14 cellular contexts compared by ENCODE assay signal in genomic region chr17:82049521-82049971, GRCh38.
"Had no signal": no experiment of that assay in that cellular context is flagged by ENCODE, and none has a peak within 500 bp of the region (broad histone marks: within the 10 kb centered on the region; RNA-seq: fewer than 3 reads in every experiment).

No MANE protein-coding gene starts in this region.

- H3K36me3 ChIP-seq: pancreas had no signal

- H3K27ac Mint-ChIP-seq: activated B cell treated with CpG ODN at 0.5 μM for 24 hours; activated naive CD8-positive, alpha-beta T cell treated with anti-CD3 and anti-CD28 coated beads, Interleukin-2, amount 10 ng/mL, durations not matched to agents 7 days and 5 days; memory B cell; nephron progenitor cell had no signal

- H3K27me3 ChIP-seq: dorsolateral prefrontal cortex, pancreas had no signal

- H3K9me3 ChIP-seq: pancreas had no signal

- H3K27ac ChIP-seq: pancreas had no signal

- H3K4me3 ChIP-seq: pancreas, skin epidermis had no signal

- H3K27me3 Mint-ChIP-seq: activated B cell treated with CpG ODN at 0.5 μM for 24 hours; activated naive CD8-positive, alpha-beta T cell treated with anti-CD3 and anti-CD28 coated beads, Interleukin-2, amount 10 ng/mL, durations not matched to agents 7 days and 5 days; memory B cell; T-helper 17 cell had no signal

- H3K9me3 Mint-ChIP-seq: activated B cell treated with CpG ODN at 0.5 μM for 24 hours; activated naive CD8-positive, alpha-beta T cell treated with anti-CD3 and anti-CD28 coated beads, Interleukin-2, amount 10 ng/mL, durations not matched to agents 7 days and 5 days; activated T-cell treated with anti-CD3 and anti-CD28 coated beads, Interleukin-2, amount 50 U/mL, for 4 hours; memory B cell; nephron progenitor cell had no signal

- DNase-seq: activated B cell treated with CpG ODN at 0.5 μM for 24 hours; activated effector memory CD4-positive, alpha-beta T cell treated with anti-CD3 and anti-CD28 coated beads, Interleukin-2, amount 50 U/mL, for 16 hours; activated naive CD8-positive, alpha-beta T cell treated with anti-CD3 and anti-CD28 coated beads, Interleukin-2, amount 10 ng/mL, durations not matched to agents 7 days and 5 days; activated T-cell treated with anti-CD3 and anti-CD28 coated beads, Interleukin-2, amount 50 U/mL, for 4 hours; anterior cingulate cortex; nephron progenitor cell; stimulated activated naive CD4-positive, alpha-beta T cell; substantia nigra; T-helper 17 cell; trophoblast cell had no signal

- ATAC-seq: activated T-cell treated with anti-CD3 and anti-CD28 coated beads, Interleukin-2, amount 50 U/mL, for 4 hours; pancreas; T-helper 17 cell had no signal
